Comparison of ENCODE assay signal across 8 cellular contexts in the genomic region with DNA sequence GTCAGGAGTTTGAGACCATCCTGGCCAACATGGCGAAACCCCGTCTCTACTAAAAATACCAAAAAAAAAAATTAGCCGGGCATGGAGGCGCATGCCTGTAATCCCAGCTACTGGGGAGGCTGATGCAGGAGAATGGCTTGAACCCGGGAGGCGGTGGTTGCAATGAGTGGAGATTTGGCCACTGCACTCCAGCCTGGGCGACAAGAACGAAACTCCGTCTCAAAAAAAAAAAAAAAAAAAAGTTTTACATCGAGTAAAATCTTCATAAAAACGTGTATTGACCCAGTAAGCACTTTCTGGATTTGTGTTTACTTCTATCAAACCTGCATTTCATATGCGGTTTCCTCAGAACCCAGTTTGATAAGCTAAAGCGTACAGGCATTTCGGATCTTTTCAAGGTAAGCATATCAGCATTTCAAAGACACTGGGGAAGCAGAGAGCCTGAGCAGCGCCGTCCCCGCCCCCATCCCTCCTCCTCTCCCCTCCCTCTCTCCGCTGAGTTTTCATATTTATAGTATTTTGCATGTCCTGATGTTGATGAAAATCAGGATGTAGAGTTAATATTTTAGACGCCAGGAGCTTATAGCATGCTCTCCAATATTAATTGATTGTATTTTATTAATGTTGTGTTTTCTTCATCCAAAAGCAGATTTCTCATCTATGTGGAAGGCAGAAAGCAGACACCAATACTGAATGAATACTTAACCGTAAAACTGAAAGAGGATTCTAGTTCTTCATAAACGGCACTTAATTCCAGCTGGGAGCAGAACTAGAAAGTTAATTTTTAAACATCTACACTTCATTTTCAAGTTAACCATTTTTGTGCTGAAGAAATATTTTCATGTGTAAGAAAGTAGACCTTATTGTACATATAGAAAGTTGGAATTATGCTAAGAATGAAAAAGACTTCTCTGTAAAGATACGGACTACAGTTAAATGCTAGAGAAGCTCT. TPM values are rescaled to one million over a fixed set of nuclear protein-coding genes. Genes with fewer than 3 reads are reported as not detected.
DNase-seq lines count a peak whose midpoint lies in the region; ATAC-seq and TF ChIP-seq lines count a peak whose summit lies in the region.

No MANE protein-coding gene starts in this region.

- no peak overlapping the region for H3K9ac ChIP-seq in HUES6 (ENCODE audit: low read length)

- H3K27me3 ChIP-seq in HUES6 (ENCODE audit: control insufficient read depth, insufficient read depth, low read length): no peaks in the 10 kb centered on the region
- no peaks in the 10 kb centered on the region for H3K27me3 ChIP-seq in body of pancreas
- no peaks in the 10 kb centered on the region for H3K27me3 ChIP-seq in muscle layer of duodenum (ENCODE audit: low read depth, low read length)

- H3K4me3 ChIP-seq in HUES6 (ENCODE audit: low read depth, low read length) (peak overlapping the region; percentile 47), body of pancreas (peak overlapping the region in 1 of 2 donors; percentile 5), muscle layer of duodenum (ENCODE audit: low read depth in 1 of 2, low read length in 2 of 2) (peak overlapping the region; percentile 53 to 63)

- no peak for TF ChIP-seq POLR2A in body of pancreas (IDR thresholded peaks at IDR 0.05)
- TF ChIP-seq POLR2A in erythroblast (IDR thresholded peaks at IDR 0.05; ENCODE audit: low read length): no peak

- peak; percentile 86 for DNase-seq in ACHN
- DNase-seq in body of pancreas: peak in 3 of 4 donors; percentile 55 to 78 (median 56)
- no peak for DNase-seq in stimulated activated CD8-positive, alpha-beta memory T cell treated with anti-CD3 and anti-CD28 coated beads, Interleukin-4, amount 100 ng/mL, for 48 hours
- DNase-seq in erythroblast (lab: John Stamatoyannopoulos, UW): no peak
- DNase-seq in stimulated activated CD4-positive, alpha-beta T cell treated with anti-CD3 and anti-CD28 coated beads, Interleukin-1b, Interleukin-23, amount 100 ng/mL, for 48 hours: no peak

- WGBS in body of pancreas, 2 donors: 10% methylated on average over 22 of the region's 22 CpGs

- H3K9me3 ChIP-seq in HUES6 (ENCODE audit: control insufficient read depth, insufficient read depth, low read depth, low read length) (no peaks in the 10 kb centered on the region), body of pancreas (no peaks in the 10 kb centered on the region), muscle layer of duodenum (ENCODE audit: control insufficient read depth in 1 of 2, low read length in 2 of 2) (no peaks in the 10 kb centered on the region)

- ATAC-seq in body of pancreas: peak; percentile 45
- ATAC-seq in HG03097 (IDR thresholded peaks at IDR 0.05; ENCODE audit: low FRiP score, unreplicated experiment): no peak

- H3K4me1 ChIP-seq in HUES6 (ENCODE audit: control insufficient read depth, insufficient read depth, low read length) (peaks cover 4% of the 10 kb centered on the region; the same call in 1 of the 2 replicates), body of pancreas (peaks cover 53% of the 10 kb centered on the region), muscle layer of duodenum (ENCODE audit: control insufficient read depth in 1 of 2, insufficient read depth in 2 of 2, low read length in 2 of 2) (peaks cover 0 to 3% of the 10 kb centered on the region in 2 donors)

- H3K36me3 ChIP-seq in HUES6 (ENCODE audit: control insufficient read depth, insufficient read depth, low read length) (no peaks in the 10 kb centered on the region), body of pancreas (replicated peaks in 1 of 2; ENCODE audit: insufficient read depth in 1 of 2, low read depth in 2 of 2) (no peaks in the 10 kb centered on the region), muscle layer of duodenum (ENCODE audit: control insufficient read depth in 1 of 2, insufficient read depth in 2 of 2, low read length in 2 of 2) (no peaks in the 10 kb centered on the region)

- no peak overlapping the region for H3K27ac ChIP-seq in HUES6 (ENCODE audit: low read depth, low read length)
- H3K27ac ChIP-seq in body of pancreas: peak overlapping the region; percentile 0 to 87 (median 72)
- H3K27ac ChIP-seq in muscle layer of duodenum (ENCODE audit: low read length): no peak overlapping the region

- in situ Hi-C loops in ACHN (cut with HindIII; ENCODE audit: low pct_ligation_motif_present, low pct_unique_long_range_greater_than_20kb, low sequenced_read_pairs): no loop called here

- TF ChIP-seq CTCF in body of pancreas (IDR thresholded peaks at IDR 0.05): no peak

- intact Hi-C loops in body of pancreas (cut with DNase I): no loop called here

RNA-seq across cellular contexts. Expression of gene HIP1R, which starts 9.2 kb away (rescaled TPM):
- total RNA-seq in body of pancreas: 100 to 1,000 TPM; 111 to 183 TPM

RNA-seq across cellular contexts. Expression of gene CCDC62, which starts 51.7 kb away (rescaled TPM):
- not detected for total RNA-seq in body of pancreas

Comparison
In these comparisons a context has a peak if more than half of its experiments do, and no peak if none do; other contexts are left out.
1. DNase-seq: peak in ACHN (single experiment) and body of pancreas (3 of 4); none in stimulated activated CD8-positive, alpha-beta memory T cell treated with anti-CD3 and anti-CD28 coated beads, Interleukin-4, amount 100 ng/mL, for 48 hours (single experiment), erythroblast (0 of 2) and stimulated activated CD4-positive, alpha-beta T cell treated with anti-CD3 and anti-CD28 coated beads, Interleukin-1b, Interleukin-23, amount 100 ng/mL, for 48 hours (single experiment).
2. H3K27ac ChIP-seq: peak in body of pancreas (4 of 4); none in HUES6 (single experiment) and muscle layer of duodenum (single experiment).